Comparison of ENCODE assay signal across 13 cellular contexts in genomic region chr2:120596191-120596781, GRCh38.
A peak's percentile ranks its signal among the peaks of the same experiment; 100 is the strongest.
DNase-seq lines count a peak whose midpoint lies in the region; ATAC-seq and TF ChIP-seq lines count a peak whose summit lies in the region.
"Had no signal": no experiment of that assay in that cellular context is flagged by ENCODE, and none has a peak within 500 bp of the region (broad histone marks: within the 10 kb centered on the region; RNA-seq: fewer than 3 reads in every experiment).

No MANE protein-coding gene starts in this region.

- H3K23ac ChIP-seq in mesendoderm (ENCODE audit: low read length), result no peak overlapping the region

- no peaks in the 10 kb centered on the region for H3K9me3 ChIP-seq in adipocyte (ENCODE audit: control insufficient read depth, low read length)

- peak; percentile 31 for ATAC-seq in left ventricle myocardium superior
- ATAC-seq in sciatic nerve, result peak; percentile 46
- ATAC-seq in activated T-helper 17 cell treated with anti-CD3 and anti-CD28 coated beads, Interleukin-2, amount 50 U/mL, for 72 hours (replicated peaks), result no peak
- no peak for ATAC-seq in natural killer cell
- ATAC-seq: HCT116 had no signal

- no peaks in the 10 kb centered on the region for H3K27me3 ChIP-seq in adipocyte (replicated peaks; ENCODE audit: control insufficient read depth, insufficient read depth, low read length)
- H3K27me3 ChIP-seq in mesendoderm (ENCODE audit: insufficient read depth, low read length, poor library complexity), result no peaks in the 10 kb centered on the region

- WGBS in mesendoderm (ENCODE audit: extremely low coverage, insufficient coverage, low lambda C conversion rate), result no CpG with 5 or more reads among the region's 15 CpGs

- H3K36me3 ChIP-seq in adipocyte (ENCODE audit: control insufficient read depth, insufficient read depth, low read length, severe bottlenecking) (no peaks in the 10 kb centered on the region), mesendoderm (ENCODE audit: control insufficient read depth, insufficient read depth, low read length) (no peaks in the 10 kb centered on the region)

- DNase-seq in AG10803 (ENCODE audit: low read depth) (peak; percentile 41), adipocyte (ENCODE audit: low read depth) (no peak), left ventricle myocardium superior (no peak), sciatic nerve (ENCODE audit: low spot score) (no peak), mesendoderm (no peak), natural killer cell (no peak), GF-D8 (lab: John Stamatoyannopoulos, UW) (no peak)
- DNase-seq: activated CD4-positive, alpha-beta memory T cell treated with anti-CD3 and anti-CD28 coated beads, Interleukin-2, amount 10 ng/mL, durations not matched to agents 7 days and 5 days; DMS79 treated with DMSO at 0.1 percent for 48 hours; trophoblast cell had no signal

- H3K27ac ChIP-seq in mesendoderm (ENCODE audit: low read depth, low read length), result no peak overlapping the region

- no peak overlapping the region for H2BK15ac ChIP-seq in mesendoderm (replicated peaks; ENCODE audit: low read depth)

- no peak overlapping the region for H3K18ac ChIP-seq in mesendoderm (ENCODE audit: low read length)

- no peak overlapping the region for H2AK5ac ChIP-seq in mesendoderm (ENCODE audit: low read length)

- H3K79me2 ChIP-seq in mesendoderm (ENCODE audit: control insufficient read depth, insufficient read depth, low read length), result no peaks in the 10 kb centered on the region

- no peak overlapping the region for H4K8ac ChIP-seq in mesendoderm (ENCODE audit: low read depth, low read length)

- no peak overlapping the region for H3K4me3 Mint-ChIP-seq in activated T-helper 17 cell treated with anti-CD3 and anti-CD28 coated beads, Interleukin-2, amount 50 U/mL, for 72 hours
- H3K4me3 Mint-ChIP-seq in natural killer cell, result no peak overlapping the region
- H3K4me3 Mint-ChIP-seq: activated CD4-positive, alpha-beta memory T cell treated with anti-CD3 and anti-CD28 coated beads, Interleukin-2, amount 10 ng/mL, durations not matched to agents 7 days and 5 days; activated naive CD4-positive, alpha-beta T cell treated with anti-CD3 and anti-CD28 coated beads, Interleukin-2, amount 50 U/mL, for 24 hours had no signal

- no peak overlapping the region for H3K4me2 ChIP-seq in mesendoderm (ENCODE audit: low read length)

- H3K27ac Mint-ChIP-seq in activated T-helper 17 cell treated with anti-CD3 and anti-CD28 coated beads, Interleukin-2, amount 50 U/mL, for 72 hours, result no peak overlapping the region
- H3K27ac Mint-ChIP-seq in natural killer cell, result no peak overlapping the region
- H3K27ac Mint-ChIP-seq: activated CD4-positive, alpha-beta memory T cell treated with anti-CD3 and anti-CD28 coated beads, Interleukin-2, amount 10 ng/mL, durations not matched to agents 7 days and 5 days; activated naive CD4-positive, alpha-beta T cell treated with anti-CD3 and anti-CD28 coated beads, Interleukin-2, amount 50 U/mL, for 24 hours had no signal

- H2BK5ac ChIP-seq in mesendoderm (ENCODE audit: low read length), result no peak overlapping the region

- H3K4me3 ChIP-seq in AG10803 (ENCODE audit: low read length), result no peak overlapping the region
- H3K4me3 ChIP-seq in adipocyte (ENCODE audit: low read length), result peak overlapping the region; percentile 20
- no peak overlapping the region for H3K4me3 ChIP-seq in mesendoderm (ENCODE audit: low read length)

- peaks cover 7% of the 10 kb centered on the region for H3K27me3 Mint-ChIP-seq in activated T-helper 17 cell treated with anti-CD3 and anti-CD28 coated beads, Interleukin-2, amount 50 U/mL, for 72 hours
- no peaks in the 10 kb centered on the region for H3K27me3 Mint-ChIP-seq in natural killer cell (ENCODE audit: low read depth in 2 of 2)
- H3K27me3 Mint-ChIP-seq: activated CD4-positive, alpha-beta memory T cell treated with anti-CD3 and anti-CD28 coated beads, Interleukin-2, amount 10 ng/mL, durations not matched to agents 7 days and 5 days had no signal

- no peaks in the 10 kb centered on the region for H3K9me3 Mint-ChIP-seq in activated T-helper 17 cell treated with anti-CD3 and anti-CD28 coated beads, Interleukin-2, amount 50 U/mL, for 72 hours
- H3K9me3 Mint-ChIP-seq in natural killer cell, result no peaks in the 10 kb centered on the region
- H3K9me3 Mint-ChIP-seq: activated CD4-positive, alpha-beta memory T cell treated with anti-CD3 and anti-CD28 coated beads, Interleukin-2, amount 10 ng/mL, durations not matched to agents 7 days and 5 days; activated naive CD4-positive, alpha-beta T cell treated with anti-CD3 and anti-CD28 coated beads, Interleukin-2, amount 50 U/mL, for 24 hours had no signal

- H3K4me1 ChIP-seq in adipocyte (ENCODE audit: control insufficient read depth, insufficient read depth, low read length) (peaks cover 31% of the 10 kb centered on the region), mesendoderm (ENCODE audit: control insufficient read depth, low read depth, low read length) (no peaks in the 10 kb centered on the region)

- H3K4ac ChIP-seq in mesendoderm (ENCODE audit: low read depth, low read length), result no peak overlapping the region

- H3K79me1 ChIP-seq in mesendoderm (ENCODE audit: low read length), result no peaks in the 10 kb centered on the region

- H3K36me3 Mint-ChIP-seq in activated T-helper 17 cell treated with anti-CD3 and anti-CD28 coated beads, Interleukin-2, amount 50 U/mL, for 72 hours (ENCODE audit: low read depth), result no peaks in the 10 kb centered on the region
- no peaks in the 10 kb centered on the region for H3K36me3 Mint-ChIP-seq in natural killer cell
- H3K36me3 Mint-ChIP-seq: activated naive CD4-positive, alpha-beta T cell treated with anti-CD3 and anti-CD28 coated beads, Interleukin-2, amount 50 U/mL, for 24 hours had no signal

- no peak overlapping the region for H3K56ac ChIP-seq in mesendoderm (ENCODE audit: low read length)

- intact Hi-C loops in left ventricle myocardium superior (cut with micrococcal nuclease), result no loop called here
- intact Hi-C loops in sciatic nerve (cut with DNase I), result no loop called here
- intact Hi-C loops in natural killer cell (cut with micrococcal nuclease), result no loop called here

- H3K9ac ChIP-seq in adipocyte (ENCODE audit: low read length) (peak overlapping the region; percentile 54), mesendoderm (ENCODE audit: low read length) (no peak overlapping the region)

- H4K5ac ChIP-seq in mesendoderm (ENCODE audit: low read length), result no peak overlapping the region

- no peak overlapping the region for H2BK120ac ChIP-seq in mesendoderm (ENCODE audit: low read depth, low read length)

- no peak for TF ChIP-seq CTCF in AG10803 (conservative IDR thresholded peaks at IDR 0.05; ENCODE audit: low read length)
- TF ChIP-seq CTCF in natural killer cell (IDR thresholded peaks at IDR 0.05), result no peak

- no peaks in the 10 kb centered on the region for H3K4me1 Mint-ChIP-seq in activated T-helper 17 cell treated with anti-CD3 and anti-CD28 coated beads, Interleukin-2, amount 50 U/mL, for 72 hours
- no peaks in the 10 kb centered on the region for H3K4me1 Mint-ChIP-seq in natural killer cell
- H3K4me1 Mint-ChIP-seq: activated CD4-positive, alpha-beta memory T cell treated with anti-CD3 and anti-CD28 coated beads, Interleukin-2, amount 10 ng/mL, durations not matched to agents 7 days and 5 days; activated naive CD4-positive, alpha-beta T cell treated with anti-CD3 and anti-CD28 coated beads, Interleukin-2, amount 50 U/mL, for 24 hours had no signal

Comparison
In these comparisons a context has a peak if more than half of its experiments do, and no peak if none do; other contexts are left out.
1. ATAC-seq: peak in left ventricle myocardium superior (single experiment) and sciatic nerve (single experiment); none in activated T-helper 17 cell treated with anti-CD3 and anti-CD28 coated beads, Interleukin-2, amount 50 U/mL, for 72 hours (single experiment) and natural killer cell (0 of 3).